1 cellular context compared by ENCODE assay signal in the genomic region with DNA sequence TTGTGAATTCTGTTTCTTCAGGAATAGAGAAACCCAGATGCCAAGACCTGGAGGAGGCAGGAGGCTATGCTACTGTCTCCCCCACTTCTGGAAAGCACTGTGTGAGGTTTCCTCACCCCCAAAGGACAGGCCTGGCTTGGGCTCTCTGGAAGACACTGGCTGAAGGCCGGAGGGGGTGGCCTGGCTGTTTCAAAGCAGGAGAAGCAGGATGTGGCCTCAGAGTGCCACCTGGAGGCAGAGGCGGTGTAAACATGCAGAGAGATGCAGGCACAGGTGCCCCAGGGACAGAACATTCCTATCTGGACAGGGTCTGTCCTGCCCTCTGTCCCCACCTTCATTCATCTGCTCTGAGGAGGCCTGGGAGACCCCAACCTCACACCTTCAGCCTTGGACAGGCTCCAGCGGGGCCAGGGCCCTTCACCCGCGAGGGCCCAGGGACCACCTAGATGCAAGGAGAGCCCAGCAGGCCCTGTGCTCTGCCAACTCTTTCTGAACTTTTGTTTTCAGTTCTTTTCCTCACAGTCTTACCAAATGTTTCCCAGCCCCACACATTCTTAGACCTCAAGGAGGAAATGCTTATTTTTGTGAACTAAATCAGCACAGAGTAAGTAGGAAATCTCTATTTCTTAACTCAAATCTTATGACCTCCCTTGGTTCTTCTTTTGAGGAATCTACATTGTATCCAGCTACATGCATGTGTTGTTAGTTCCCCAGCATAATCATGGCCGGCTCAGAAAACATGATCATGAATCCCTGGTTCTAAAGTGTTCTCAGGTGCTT.
TF ChIP-seq lines count a peak whose summit lies in the region.

No MANE protein-coding gene starts in this region.

TF ChIP-seq in HepG2, 621 proteins besides CTCF, POLR2A, EP300 and RAD21 (continued from another document and continues in another):
- TF ChIP-seq, protein P1, sequence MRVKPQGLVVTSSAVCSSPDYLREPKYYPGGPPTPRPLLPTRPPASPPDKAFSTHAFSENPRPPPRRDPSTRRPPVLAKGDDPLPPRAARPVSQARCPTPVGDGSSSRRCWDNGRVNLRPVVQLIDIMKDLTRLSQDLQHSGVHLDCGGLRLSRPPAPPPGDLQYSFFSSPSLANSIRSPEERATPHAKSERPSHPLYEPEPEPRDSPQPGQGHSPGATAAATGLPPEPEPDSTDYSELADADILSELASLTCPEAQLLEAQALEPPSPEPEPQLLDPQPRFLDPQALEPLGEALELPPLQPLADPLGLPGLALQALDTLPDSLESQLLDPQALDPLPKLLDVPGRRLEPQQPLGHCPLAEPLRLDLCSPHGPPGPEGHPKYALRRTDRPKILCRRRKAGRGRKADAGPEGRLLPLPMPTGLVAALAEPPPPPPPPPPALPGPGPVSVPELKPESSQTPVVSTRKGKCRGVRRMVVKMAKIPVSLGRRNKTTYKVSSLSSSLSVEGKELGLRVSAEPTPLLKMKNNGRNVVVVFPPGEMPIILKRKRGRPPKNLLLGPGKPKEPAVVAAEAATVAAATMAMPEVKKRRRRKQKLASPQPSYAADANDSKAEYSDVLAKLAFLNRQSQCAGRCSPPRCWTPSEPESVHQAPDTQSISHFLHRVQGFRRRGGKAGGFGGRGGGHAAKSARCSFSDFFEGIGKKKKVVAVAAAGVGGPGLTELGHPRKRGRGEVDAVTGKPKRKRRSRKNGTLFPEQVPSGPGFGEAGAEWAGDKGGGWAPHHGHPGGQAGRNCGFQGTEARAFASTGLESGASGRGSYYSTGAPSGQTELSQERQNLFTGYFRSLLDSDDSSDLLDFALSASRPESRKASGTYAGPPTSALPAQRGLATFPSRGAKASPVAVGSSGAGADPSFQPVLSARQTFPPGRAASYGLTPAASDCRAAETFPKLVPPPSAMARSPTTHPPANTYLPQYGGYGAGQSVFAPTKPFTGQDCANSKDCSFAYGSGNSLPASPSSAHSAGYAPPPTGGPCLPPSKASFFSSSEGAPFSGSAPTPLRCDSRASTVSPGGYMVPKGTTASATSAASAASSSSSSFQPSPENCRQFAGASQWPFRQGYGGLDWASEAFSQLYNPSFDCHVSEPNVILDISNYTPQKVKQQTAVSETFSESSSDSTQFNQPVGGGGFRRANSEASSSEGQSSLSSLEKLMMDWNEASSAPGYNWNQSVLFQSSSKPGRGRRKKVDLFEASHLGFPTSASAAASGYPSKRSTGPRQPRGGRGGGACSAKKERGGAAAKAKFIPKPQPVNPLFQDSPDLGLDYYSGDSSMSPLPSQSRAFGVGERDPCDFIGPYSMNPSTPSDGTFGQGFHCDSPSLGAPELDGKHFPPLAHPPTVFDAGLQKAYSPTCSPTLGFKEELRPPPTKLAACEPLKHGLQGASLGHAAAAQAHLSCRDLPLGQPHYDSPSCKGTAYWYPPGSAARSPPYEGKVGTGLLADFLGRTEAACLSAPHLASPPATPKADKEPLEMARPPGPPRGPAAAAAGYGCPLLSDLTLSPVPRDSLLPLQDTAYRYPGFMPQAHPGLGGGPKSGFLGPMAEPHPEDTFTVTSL (CRISPR knock-in tag; IDR thresholded peaks at IDR 0.05; ENCODE audit: borderline replicate concordance): no peak
- TF ChIP-seq BCL6 (CRISPR knock-in tag; IDR thresholded peaks at IDR 0.05): peak; percentile 24; the same call in 1 of the 2 replicates
- no peak for TF ChIP-seq PHF20 (CRISPR knock-in tag; IDR thresholded peaks at IDR 0.05)
- TF ChIP-seq, protein P2, sequence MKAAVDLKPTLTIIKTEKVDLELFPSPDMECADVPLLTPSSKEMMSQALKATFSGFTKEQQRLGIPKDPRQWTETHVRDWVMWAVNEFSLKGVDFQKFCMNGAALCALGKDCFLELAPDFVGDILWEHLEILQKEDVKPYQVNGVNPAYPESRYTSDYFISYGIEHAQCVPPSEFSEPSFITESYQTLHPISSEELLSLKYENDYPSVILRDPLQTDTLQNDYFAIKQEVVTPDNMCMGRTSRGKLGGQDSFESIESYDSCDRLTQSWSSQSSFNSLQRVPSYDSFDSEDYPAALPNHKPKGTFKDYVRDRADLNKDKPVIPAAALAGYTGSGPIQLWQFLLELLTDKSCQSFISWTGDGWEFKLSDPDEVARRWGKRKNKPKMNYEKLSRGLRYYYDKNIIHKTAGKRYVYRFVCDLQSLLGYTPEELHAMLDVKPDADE (CRISPR knock-in tag; IDR thresholded peaks at IDR 0.05): no peak
- no peak for TF ChIP-seq AGO1 (IDR thresholded peaks at IDR 0.05; ENCODE audit: low read depth, low read length, poor library complexity, severe bottlenecking)
- no peak for TF ChIP-seq FOXK2 (IDR thresholded peaks at IDR 0.05)
- no peak for TF ChIP-seq ZNF496 (CRISPR knock-in tag; IDR thresholded peaks at IDR 0.05; ENCODE audit: insufficient replicate concordance)
- TF ChIP-seq PCBP1 (IDR thresholded peaks at IDR 0.05; ENCODE audit: borderline replicate concordance, low read depth, low read length): no peak
- peak; percentile 72 for TF ChIP-seq FOXO1 (CRISPR knock-in tag; IDR thresholded peaks at IDR 0.05)
- TF ChIP-seq, protein P3, sequence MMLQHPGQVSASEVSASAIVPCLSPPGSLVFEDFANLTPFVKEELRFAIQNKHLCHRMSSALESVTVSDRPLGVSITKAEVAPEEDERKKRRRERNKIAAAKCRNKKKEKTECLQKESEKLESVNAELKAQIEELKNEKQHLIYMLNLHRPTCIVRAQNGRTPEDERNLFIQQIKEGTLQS (CRISPR knock-in tag; IDR thresholded peaks at IDR 0.05): 0 out of 2 replicates have a peak, but pooled peaks have one; percentile 10
- no peak for TF ChIP-seq ZNF557 (CRISPR knock-in tag; IDR thresholded peaks at IDR 0.05)
- TF ChIP-seq ZNF282 (IDR thresholded peaks at IDR 0.05; ENCODE audit: partially characterized antibody): no peak
- no peak for TF ChIP-seq SKI (IDR thresholded peaks at IDR 0.05; ENCODE audit: partially characterized antibody)
- TF ChIP-seq KDM4B (CRISPR knock-in tag; IDR thresholded peaks at IDR 0.05): no peak
- TF ChIP-seq, protein P4, sequence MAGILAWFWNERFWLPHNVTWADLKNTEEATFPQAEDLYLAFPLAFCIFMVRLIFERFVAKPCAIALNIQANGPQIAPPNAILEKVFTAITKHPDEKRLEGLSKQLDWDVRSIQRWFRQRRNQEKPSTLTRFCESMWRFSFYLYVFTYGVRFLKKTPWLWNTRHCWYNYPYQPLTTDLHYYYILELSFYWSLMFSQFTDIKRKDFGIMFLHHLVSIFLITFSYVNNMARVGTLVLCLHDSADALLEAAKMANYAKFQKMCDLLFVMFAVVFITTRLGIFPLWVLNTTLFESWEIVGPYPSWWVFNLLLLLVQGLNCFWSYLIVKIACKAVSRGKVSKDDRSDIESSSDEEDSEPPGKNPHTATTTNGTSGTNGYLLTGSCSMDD (CRISPR knock-in tag; IDR thresholded peaks at IDR 0.05): no peak
- TF ChIP-seq ZNF782 (CRISPR knock-in tag; IDR thresholded peaks at IDR 0.05; ENCODE audit: borderline replicate concordance): no peak
- TF ChIP-seq CHD4 (IDR thresholded peaks at IDR 0.05; ENCODE audit: borderline replicate concordance, low read length): no peak
- TF ChIP-seq MIER3 (CRISPR knock-in tag; IDR thresholded peaks at IDR 0.05; ENCODE audit: borderline replicate concordance): 0 out of 2 replicates have a peak, but pooled peaks have one; percentile 52
- TF ChIP-seq FOXJ3 (CRISPR knock-in tag; IDR thresholded peaks at IDR 0.05; ENCODE audit: borderline replicate concordance): peak; percentile 68
- no peak for TF ChIP-seq WIZ (CRISPR knock-in tag; IDR thresholded peaks at IDR 0.05)
- TF ChIP-seq, protein P5, sequence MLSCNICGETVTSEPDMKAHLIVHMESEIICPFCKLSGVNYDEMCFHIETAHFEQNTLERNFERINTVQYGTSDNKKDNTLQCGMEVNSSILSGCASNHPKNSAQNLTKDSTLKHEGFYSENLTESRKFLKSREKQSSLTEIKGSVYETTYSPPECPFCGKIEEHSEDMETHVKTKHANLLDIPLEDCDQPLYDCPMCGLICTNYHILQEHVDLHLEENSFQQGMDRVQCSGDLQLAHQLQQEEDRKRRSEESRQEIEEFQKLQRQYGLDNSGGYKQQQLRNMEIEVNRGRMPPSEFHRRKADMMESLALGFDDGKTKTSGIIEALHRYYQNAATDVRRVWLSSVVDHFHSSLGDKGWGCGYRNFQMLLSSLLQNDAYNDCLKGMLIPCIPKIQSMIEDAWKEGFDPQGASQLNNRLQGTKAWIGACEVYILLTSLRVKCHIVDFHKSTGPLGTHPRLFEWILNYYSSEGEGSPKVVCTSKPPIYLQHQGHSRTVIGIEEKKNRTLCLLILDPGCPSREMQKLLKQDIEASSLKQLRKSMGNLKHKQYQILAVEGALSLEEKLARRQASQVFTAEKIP (CRISPR knock-in tag; IDR thresholded peaks at IDR 0.05; ENCODE audit: borderline replicate concordance): no peak
- no peak for TF ChIP-seq STAT5B (CRISPR knock-in tag; IDR thresholded peaks at IDR 0.05)
- TF ChIP-seq JUND (CRISPR knock-in tag; IDR thresholded peaks at IDR 0.05): no peak
- no peak for TF ChIP-seq EHMT2 (IDR thresholded peaks at IDR 0.05; ENCODE audit: borderline replicate concordance, low read depth, low read length)
- TF ChIP-seq PTBP1 (IDR thresholded peaks at IDR 0.05; ENCODE audit: low read depth, low read length, poor library complexity, severe bottlenecking): no peak
- TF ChIP-seq NKX3-1 (CRISPR knock-in tag; IDR thresholded peaks at IDR 0.05): no peak
- peak; percentile 63; the same call in 1 of the 2 replicates for TF ChIP-seq ERF (CRISPR knock-in tag; IDR thresholded peaks at IDR 0.05)
- TF ChIP-seq, protein P6, sequence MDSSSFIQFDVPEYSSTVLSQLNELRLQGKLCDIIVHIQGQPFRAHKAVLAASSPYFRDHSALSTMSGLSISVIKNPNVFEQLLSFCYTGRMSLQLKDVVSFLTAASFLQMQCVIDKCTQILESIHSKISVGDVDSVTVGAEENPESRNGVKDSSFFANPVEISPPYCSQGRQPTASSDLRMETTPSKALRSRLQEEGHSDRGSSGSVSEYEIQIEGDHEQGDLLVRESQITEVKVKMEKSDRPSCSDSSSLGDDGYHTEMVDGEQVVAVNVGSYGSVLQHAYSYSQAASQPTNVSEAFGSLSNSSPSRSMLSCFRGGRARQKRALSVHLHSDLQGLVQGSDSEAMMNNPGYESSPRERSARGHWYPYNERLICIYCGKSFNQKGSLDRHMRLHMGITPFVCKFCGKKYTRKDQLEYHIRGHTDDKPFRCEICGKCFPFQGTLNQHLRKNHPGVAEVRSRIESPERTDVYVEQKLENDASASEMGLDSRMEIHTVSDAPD (CRISPR knock-in tag; IDR thresholded peaks at IDR 0.05): no peak
- TF ChIP-seq, protein P7, sequence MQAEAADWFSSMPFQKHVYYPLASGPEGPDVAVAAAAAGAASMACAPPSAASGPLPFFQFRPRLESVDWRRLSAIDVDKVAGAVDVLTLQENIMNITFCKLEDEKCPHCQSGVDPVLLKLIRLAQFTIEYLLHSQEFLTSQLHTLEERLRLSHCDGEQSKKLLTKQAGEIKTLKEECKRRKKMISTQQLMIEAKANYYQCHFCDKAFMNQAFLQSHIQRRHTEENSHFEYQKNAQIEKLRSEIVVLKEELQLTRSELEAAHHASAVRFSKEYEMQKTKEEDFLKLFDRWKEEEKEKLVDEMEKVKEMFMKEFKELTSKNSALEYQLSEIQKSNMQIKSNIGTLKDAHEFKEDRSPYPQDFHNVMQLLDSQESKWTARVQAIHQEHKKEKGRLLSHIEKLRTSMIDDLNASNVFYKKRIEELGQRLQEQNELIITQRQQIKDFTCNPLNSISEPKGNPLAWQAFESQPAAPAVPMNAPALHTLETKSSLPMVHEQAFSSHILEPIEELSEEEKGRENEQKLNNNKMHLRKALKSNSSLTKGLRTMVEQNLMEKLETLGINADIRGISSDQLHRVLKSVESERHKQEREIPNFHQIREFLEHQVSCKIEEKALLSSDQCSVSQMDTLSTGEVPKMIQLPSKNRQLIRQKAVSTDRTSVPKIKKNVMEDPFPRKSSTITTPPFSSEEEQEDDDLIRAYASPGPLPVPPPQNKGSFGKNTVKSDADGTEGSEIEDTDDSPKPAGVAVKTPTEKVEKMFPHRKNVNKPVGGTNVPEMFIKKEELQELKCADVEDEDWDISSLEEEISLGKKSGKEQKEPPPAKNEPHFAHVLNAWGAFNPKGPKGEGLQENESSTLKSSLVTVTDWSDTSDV (CRISPR knock-in tag; IDR thresholded peaks at IDR 0.05): no peak
- TF ChIP-seq, protein P8, sequence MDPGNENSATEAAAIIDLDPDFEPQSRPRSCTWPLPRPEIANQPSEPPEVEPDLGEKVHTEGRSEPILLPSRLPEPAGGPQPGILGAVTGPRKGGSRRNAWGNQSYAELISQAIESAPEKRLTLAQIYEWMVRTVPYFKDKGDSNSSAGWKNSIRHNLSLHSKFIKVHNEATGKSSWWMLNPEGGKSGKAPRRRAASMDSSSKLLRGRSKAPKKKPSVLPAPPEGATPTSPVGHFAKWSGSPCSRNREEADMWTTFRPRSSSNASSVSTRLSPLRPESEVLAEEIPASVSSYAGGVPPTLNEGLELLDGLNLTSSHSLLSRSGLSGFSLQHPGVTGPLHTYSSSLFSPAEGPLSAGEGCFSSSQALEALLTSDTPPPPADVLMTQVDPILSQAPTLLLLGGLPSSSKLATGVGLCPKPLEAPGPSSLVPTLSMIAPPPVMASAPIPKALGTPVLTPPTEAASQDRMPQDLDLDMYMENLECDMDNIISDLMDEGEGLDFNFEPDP (CRISPR knock-in tag; conservative IDR thresholded peaks at IDR 0.05): no peak
- TF ChIP-seq ZSCAN30 (CRISPR knock-in tag; IDR thresholded peaks at IDR 0.05): no peak
- TF ChIP-seq ZNF44 (CRISPR knock-in tag; IDR thresholded peaks at IDR 0.05): no peak
